ENCODE assay signal across 9 cellular contexts in the genomic region with DNA sequence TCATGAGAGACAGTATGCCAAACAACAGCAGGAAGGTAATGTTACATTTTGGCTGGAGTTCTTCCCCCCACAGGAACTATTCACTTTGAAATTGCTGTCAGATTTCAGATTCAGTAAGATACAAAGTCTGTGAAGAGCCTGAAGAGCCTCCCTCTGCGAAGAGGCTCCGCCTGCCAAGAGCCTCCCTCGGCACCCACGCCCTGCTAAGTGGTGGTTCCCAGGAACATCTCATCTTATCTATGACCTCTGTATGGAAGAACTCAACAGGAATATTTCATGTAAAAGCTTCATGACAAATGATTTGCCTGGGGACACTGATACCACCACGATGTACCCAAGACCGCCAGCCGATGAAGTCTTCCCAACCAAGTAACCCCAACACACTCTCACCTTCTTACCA. TPM values are rescaled to one million over a fixed set of nuclear protein-coding genes. Genes with fewer than 3 reads are reported as not detected.
A peak's percentile ranks its signal among the peaks of the same experiment; 100 is the strongest.
DNase-seq lines count a peak whose midpoint lies in the region; ATAC-seq and TF ChIP-seq lines count a peak whose summit lies in the region.
"Had no signal": no experiment of that assay in that cellular context is flagged by ENCODE, and none has a peak within 500 bp of the region (broad histone marks: within the 10 kb centered on the region; RNA-seq: fewer than 3 reads in every experiment).

No MANE protein-coding gene starts in this region.

- intact Hi-C loops in psoas muscle (cut with DNase I): no loop called here
- intact Hi-C loops in Caco-2 (cut with micrococcal nuclease; ENCODE audit: unreplicated experiment): no loop called here

- H3K4me3 ChIP-seq in OCI-LY3 (ENCODE audit: low read length) (no peak overlapping the region), psoas muscle (peak overlapping the region; percentile 99), Caco-2 (ENCODE audit: low read depth, low read length) (no peak overlapping the region)

- H3K4me3 Mint-ChIP-seq in Caco-2 (ENCODE audit: unreplicated experiment): no peak overlapping the region

- H3K36me3 ChIP-seq in OCI-LY3 (replicated peaks; ENCODE audit: low read depth, low read length): peaks cover 46% of the 10 kb centered on the region
- peaks cover 0 to 18% of the 10 kb centered on the region in 2 donors for H3K36me3 ChIP-seq in psoas muscle (ENCODE audit: insufficient read depth in 1 of 2, low read depth in 1 of 2)
- peaks cover 1% of the 10 kb centered on the region; the same call in 1 of the 2 replicates for H3K36me3 ChIP-seq in Caco-2 (ENCODE audit: control insufficient read depth, insufficient read depth, low read length)

- H3K9me3 Mint-ChIP-seq in Caco-2 (ENCODE audit: unreplicated experiment): no peaks in the 10 kb centered on the region

- peaks cover 95% of the 10 kb centered on the region for H3K79me2 ChIP-seq in OCI-LY3 (ENCODE audit: low read length)

- H3K4me1 Mint-ChIP-seq in Caco-2 (ENCODE audit: low read depth, unreplicated experiment): peaks cover 24% of the 10 kb centered on the region

- POLR2A ChIA-PET in Caco-2 (lab: Charles Lee): no interaction called here

- peak overlapping the region; percentile 87 for H3K4me2 ChIP-seq in OCI-LY3 (ENCODE audit: low read length)

- DNase-seq in NCI-H2227 (lab: John Stamatoyannopoulos, UW; ENCODE audit: unreplicated experiment): peak; percentile 13
- DNase-seq in NCI-H2227 treated with DMSO at 0.1 percent for 48 hours (lab: John Stamatoyannopoulos, UW): no peak
- DNase-seq in erythroblast (lab: John Stamatoyannopoulos, UW): peak; percentile 28 to 48
- no peak for DNase-seq in psoas muscle
- no peak for DNase-seq in substantia nigra (lab: John Stamatoyannopoulos, UW)
- DNase-seq in GM19238 (ENCODE audit: insufficient read length, low spot score): no peak
- no peak for DNase-seq in Caco-2

- H3K27me3 Mint-ChIP-seq in Caco-2 (ENCODE audit: insufficient read depth, unreplicated experiment): no peaks in the 10 kb centered on the region

- H3K9me3 ChIP-seq in OCI-LY3 (ENCODE audit: insufficient read depth, low read length) (no peaks in the 10 kb centered on the region), psoas muscle (no peaks in the 10 kb centered on the region), Caco-2 (no peaks in the 10 kb centered on the region)

- H2AFZ ChIP-seq in OCI-LY3 (ENCODE audit: low read depth, low read length): no peak overlapping the region

- TF ChIP-seq CTCF in OCI-LY3 (IDR thresholded peaks at IDR 0.05; ENCODE audit: low read depth, low read length) (no peak), psoas muscle (IDR thresholded peaks at IDR 0.05) (no peak), Caco-2 (IDR thresholded peaks at IDR 0.05; ENCODE audit: insufficient read depth in 1 of 2, low read depth in 1 of 2, low read length in 1 of 2, severe bottlenecking in 1 of 2, unreplicated experiment in 1 of 2) (no peak)

- H3K4me1 ChIP-seq in OCI-LY3 (ENCODE audit: low read length): peaks cover 54% of the 10 kb centered on the region
- peaks cover 67% of the 10 kb centered on the region for H3K4me1 ChIP-seq in psoas muscle
- H3K4me1 ChIP-seq in Caco-2: peaks cover 22% of the 10 kb centered on the region

- no peak overlapping the region for H3K27ac Mint-ChIP-seq in Caco-2 (ENCODE audit: unreplicated experiment)

- TF ChIP-seq POLR2A in erythroblast (IDR thresholded peaks at IDR 0.05; ENCODE audit: low read length): no peak

- no TSS peak for BruUV-seq in Caco-2 (replicated peaks; lab: Mats Ljungman, UMichigan)

- peaks cover 39% of the 10 kb centered on the region for H3K36me3 Mint-ChIP-seq in Caco-2 (ENCODE audit: insufficient read depth, unreplicated experiment)

- peaks cover 33% of the 10 kb centered on the region for H4K20me1 ChIP-seq in OCI-LY3 (ENCODE audit: insufficient read depth, low read length)

- H3K27ac ChIP-seq in OCI-LY3 (ENCODE audit: low read length) (no peak overlapping the region), psoas muscle (peak overlapping the region; percentile 98), substantia nigra (ENCODE audit: low read depth, low read length, poor library complexity, severe bottlenecking) (no peak overlapping the region)

- 47 to 75% (median 54%) methylated on average over 7 of the region's 7 CpGs for WGBS in psoas muscle, 3 donors

- ATAC-seq in psoas muscle: no peak
- ATAC-seq: right cardiac atrium had no signal

- CTCF ChIA-PET in Caco-2 (lab: Charles Lee): no interaction called here

- no peak overlapping the region for H3K9ac ChIP-seq in OCI-LY3 (ENCODE audit: low read length)

- no peaks in the 10 kb centered on the region for H3K27me3 ChIP-seq in OCI-LY3 (ENCODE audit: low read depth, low read length)
- no peaks in the 10 kb centered on the region for H3K27me3 ChIP-seq in psoas muscle (ENCODE audit: insufficient read depth in 3 of 3, low read length in 2 of 3)
- H3K27me3 ChIP-seq in Caco-2 (replicated peaks; ENCODE audit: control insufficient read depth, insufficient read depth, low read length): no peaks in the 10 kb centered on the region

RNA-seq across cellular contexts. Expression of a gene that starts 3.2 kb away (rescaled TPM):
- total RNA-seq in psoas muscle (10 to 100 TPM; 23.4 to 69.6 (median 40.0) TPM), Caco-2 (2022) (42.0 TPM in 2 replicates)
- polyA plus RNA-seq in psoas muscle: 10 to 100 TPM; 11.7 to 30.7 (median 19.7) TPM

RNA-seq across cellular contexts. Expression of a gene that starts 51.2 kb away (rescaled TPM):
- total RNA-seq in psoas muscle: 10 to 100 TPM; 21.3 to 37.2 (median 33.5) TPM
- 10 to 100 TPM; 38.8 to 49.1 (median 40.5) TPM for polyA plus RNA-seq in psoas muscle
- total RNA-seq in Caco-2 (2022): 23.5 and 24.3 TPM in 2 replicates

RNA-seq across cellular contexts. Expression of a gene that starts 57.5 kb away (rescaled TPM):
- total RNA-seq in psoas muscle (100 to 1,000 TPM; 197 to 271 (median 256) TPM), Caco-2 (2022) (216 and 227 TPM in 2 replicates)
- 100 to 1,000 TPM; 197 to 249 (median 202) TPM for polyA plus RNA-seq in psoas muscle

Comparison
In these comparisons a context has a peak if more than half of its experiments do, and no peak if none do; other contexts are left out.
1. DNase-seq: peak in NCI-H2227 (single experiment) and erythroblast (2 of 2); none in NCI-H2227 treated with DMSO at 0.1 percent for 48 hours (single experiment), psoas muscle (0 of 2), substantia nigra (0 of 49), GM19238 (single experiment) and Caco-2 (0 of 2).